7 cellular contexts compared by ENCODE assay signal in genomic region chr2:26470601-26471260, GRCh38. TPM values are rescaled to one million over a fixed set of nuclear protein-coding genes. Genes with fewer than 3 reads are reported as not detected.
"Had no signal": no experiment of that assay in that cellular context is flagged by ENCODE, and none has a peak within 500 bp of the region (broad histone marks: within the 10 kb centered on the region; RNA-seq: fewer than 3 reads in every experiment).

No MANE protein-coding gene starts in this region.

- H3K36me3 ChIP-seq: HAP-1 had no signal

- H3K4me3 Mint-ChIP-seq: HFFc6 had no signal

- H3K27ac Mint-ChIP-seq: HFFc6 had no signal

- H3K9ac ChIP-seq: GM23248 had no signal

- DNase-seq: GM23248, GOT3, HFFc6, IMR-90 had no signal

- H3K27ac ChIP-seq: GM23248 had no signal

- H3K4me1 ChIP-seq: HAP-1 had no signal

- H3K4me3 ChIP-seq: GM23248, HAP-1 had no signal

- H2AFZ ChIP-seq: GM23248 had no signal

RNA-seq across cellular contexts. Expression of gene OTOF, which starts 7.2 kb away (rescaled TPM):
- total RNA-seq: H4, HT-29, IMR-90 had no signal
